9 cellular contexts compared by ENCODE assay signal in genomic region chr12:122062832-122063690, GRCh38. TPM values are rescaled to one million over a fixed set of nuclear protein-coding genes. Genes with fewer than 3 reads are reported as not detected.
A peak's percentile ranks its signal among the peaks of the same experiment; 100 is the strongest.
DNase-seq lines count a peak whose midpoint lies in the region; ATAC-seq and TF ChIP-seq lines count a peak whose summit lies in the region.
"Had no signal": no experiment of that assay in that cellular context is flagged by ENCODE, and none has a peak within 500 bp of the region (broad histone marks: within the 10 kb centered on the region; RNA-seq: fewer than 3 reads in every experiment).

No MANE protein-coding gene starts in this region.

- H3K27ac Mint-ChIP-seq in effector memory CD8-positive, alpha-beta T cell: no peak overlapping the region

- no peak for TF ChIP-seq EP300 in SK-N-SH (IDR thresholded peaks at IDR 0.05; ENCODE audit: borderline replicate concordance in 1 of 2, low read depth in 1 of 2, low read length in 1 of 2)

- no peak for TF ChIP-seq CTCF in SK-N-SH (IDR thresholded peaks at IDR 0.05)
- TF ChIP-seq CTCF in fibroblast of mammary gland (conservative IDR thresholded peaks at IDR 0.05; ENCODE audit: control insufficient read depth, insufficient read depth, low read depth, low read length): no peak

- H3K4me3 ChIP-seq in SK-N-SH (ENCODE audit: low read depth in 2 of 2, low read length in 1 of 2): no peak overlapping the region
- H3K4me3 ChIP-seq in fibroblast of mammary gland (ENCODE audit: control insufficient read depth, low read depth, low read length): no peak overlapping the region
- peak overlapping the region; percentile 47 for H3K4me3 ChIP-seq in neuron (ENCODE audit: low read length)

- H3K4me1 ChIP-seq in SK-N-SH (ENCODE audit: control insufficient read depth in 1 of 2, insufficient read depth in 2 of 2, low read depth in 1 of 2, low read length in 1 of 2) (peaks cover 28 to 30% of the 10 kb centered on the region in 2 experiments; a peak in 3 of 4 replicates), neuron (ENCODE audit: insufficient read depth, low read length) (peaks cover 31% of the 10 kb centered on the region)

- peak overlapping the region; percentile 68 to 93 for H3K27ac ChIP-seq in SK-N-SH (ENCODE audit: low read depth in 2 of 2, low read length in 1 of 2)

- CTCF ChIA-PET in SK-N-SH (lab: Yijun Ruan, JAX): interaction anchor here (0.6 to 4.9 kb wide), 11 partner anchors 9 to 269 kb away, joined by 3 to 33 read pairs (median 4); no protein-coding TSS in a partner anchor

- POLR2A ChIA-PET in SK-N-SH (lab: Yijun Ruan, JAX): no interaction called here

- 51% methylated on average over 18 of the region's 19 CpGs for WGBS in SK-N-SH (ENCODE audit: low lambda C conversion rate)

- H3K27me3 Mint-ChIP-seq in effector memory CD8-positive, alpha-beta T cell: no peaks in the 10 kb centered on the region
- H3K27me3 Mint-ChIP-seq: activated naive CD4-positive, alpha-beta T cell treated with anti-CD3 and anti-CD28 coated beads, Interleukin-2, amount 50 U/mL, for 24 hours had no signal

- H3K9me3 ChIP-seq in SK-N-SH (no peaks in the 10 kb centered on the region), neuron (ENCODE audit: low read length) (no peaks in the 10 kb centered on the region)

- peaks cover 4% of the 10 kb centered on the region; the same call in 1 of the 2 replicates for H3K79me2 ChIP-seq in SK-N-SH (ENCODE audit: insufficient read depth)

- H3K9ac ChIP-seq in SK-N-SH: peak overlapping the region; percentile 48; the same call in 1 of the 2 replicates

- H3K4me1 Mint-ChIP-seq in effector memory CD8-positive, alpha-beta T cell (ENCODE audit: low read depth in 2 of 2): peaks cover 4% of the 10 kb centered on the region in 2 donors

- H3K36me3 Mint-ChIP-seq in effector memory CD8-positive, alpha-beta T cell (ENCODE audit: insufficient read depth): peaks cover 2% of the 10 kb centered on the region
- H3K36me3 Mint-ChIP-seq: activated naive CD4-positive, alpha-beta T cell treated with anti-CD3 and anti-CD28 coated beads, Interleukin-2, amount 50 U/mL, for 24 hours had no signal

- no peak overlapping the region for H3K4me3 Mint-ChIP-seq in effector memory CD8-positive, alpha-beta T cell
- H3K4me3 Mint-ChIP-seq: activated naive CD4-positive, alpha-beta T cell treated with anti-CD3 and anti-CD28 coated beads, Interleukin-2, amount 50 U/mL, for 24 hours had no signal

- no peak for TF ChIP-seq RAD21 in SK-N-SH (IDR thresholded peaks at IDR 0.05; ENCODE audit: low read length)

- H3K9me3 Mint-ChIP-seq in effector memory CD8-positive, alpha-beta T cell: no peaks in the 10 kb centered on the region
- H3K9me3 Mint-ChIP-seq: activated naive CD4-positive, alpha-beta T cell treated with anti-CD3 and anti-CD28 coated beads, Interleukin-2, amount 50 U/mL, for 24 hours had no signal

- H3K27me3 ChIP-seq in SK-N-SH (ENCODE audit: insufficient read depth) (no peaks in the 10 kb centered on the region), neuron (ENCODE audit: insufficient read depth, low read length) (no peaks in the 10 kb centered on the region)

- no peaks in the 10 kb centered on the region for H4K20me1 ChIP-seq in SK-N-SH (ENCODE audit: insufficient read depth)

- ATAC-seq in effector memory CD8-positive, alpha-beta T cell (replicated peaks): no peak

- H3F3A ChIP-seq in SK-N-SH (replicated peaks; ENCODE audit: insufficient read depth): peaks cover 37% of the 10 kb centered on the region

- no peak overlapping the region for H2AFZ ChIP-seq in SK-N-SH (ENCODE audit: low read depth)
- peak overlapping the region; percentile 29 for H2AFZ ChIP-seq in neuron (ENCODE audit: low read depth, low read length)

- no peaks in the 10 kb centered on the region for H3K9me2 ChIP-seq in SK-N-SH

- H3K36me3 ChIP-seq in SK-N-SH (replicated peaks in 1 of 2; ENCODE audit: control insufficient read depth in 1 of 2, insufficient read depth in 2 of 2, low read length in 1 of 2) (peaks cover 3 to 22% of the 10 kb centered on the region in 2 experiments), neuron (ENCODE audit: insufficient read depth, low read length) (peaks cover 26% of the 10 kb centered on the region)

- peak overlapping the region; percentile 78 for H3K4me2 ChIP-seq in SK-N-SH

- peak; percentile 60 for DNase-seq in A172 (ENCODE audit: low spot score)
- DNase-seq in HPDE6-E6E7 (ENCODE audit: extremely low spot score): peak; percentile 87
- peak; percentile 51 for DNase-seq in SK-N-SH
- peak; percentile 75 for DNase-seq in fibroblast of mammary gland (ENCODE audit: low read depth)
- DNase-seq in NCI-H1105 (lab: John Stamatoyannopoulos, UW): no peak
- DNase-seq in NCI-H1436 treated with DMSO at 0.1 percent for 48 hours (lab: John Stamatoyannopoulos, UW): no peak
- DNase-seq in effector memory CD8-positive, alpha-beta T cell: no peak

TF ChIP-seq in SK-N-SH, 30 proteins besides CTCF, POLR2A, EP300 and RAD21 (continues in another document):
- TF ChIP-seq TEAD4 (IDR thresholded peaks at IDR 0.05; ENCODE audit: borderline replicate concordance, insufficient read depth): no peak
- TF ChIP-seq SMC3 (IDR thresholded peaks at IDR 0.05; ENCODE audit: low read depth, low read length): no peak
- TF ChIP-seq IRF3 (IDR thresholded peaks at IDR 0.05; ENCODE audit: low read depth, low read length): no peak
- TF ChIP-seq RFX5 (IDR thresholded peaks at IDR 0.05; ENCODE audit: low read length): no peak
- no peak for TF ChIP-seq ELF1 (IDR thresholded peaks at IDR 0.05)
- TF ChIP-seq TAF1 (IDR thresholded peaks at IDR 0.05; ENCODE audit: borderline replicate concordance, low read depth, low read length): no peak
- no peak for TF ChIP-seq YY1 (IDR thresholded peaks at IDR 0.05; ENCODE audit: low read depth)
- no peak for TF ChIP-seq MXI1 (IDR thresholded peaks at IDR 0.05; ENCODE audit: low read depth, low read length)
- TF ChIP-seq GATA2 (CRISPR knock-in tag; IDR thresholded peaks at IDR 0.05): no peak
- no peak for TF ChIP-seq FOXJ3 (CRISPR knock-in tag; IDR thresholded peaks at IDR 0.05)
- no peak for TF ChIP-seq RXRA (IDR thresholded peaks at IDR 0.05; ENCODE audit: borderline replicate concordance, low read depth)
- TF ChIP-seq RCOR1 (IDR thresholded peaks at IDR 0.05; ENCODE audit: low read length): no peak
- TF ChIP-seq PBX3 (IDR thresholded peaks at IDR 0.05): 0 out of 2 replicates have a peak, but pooled peaks have one; percentile 26
- no peak for TF ChIP-seq NRF1 (IDR thresholded peaks at IDR 0.05; ENCODE audit: low read depth, low read length)
- peak; percentile 13; the same call in 1 of the 2 replicates for TF ChIP-seq TCF12 (IDR thresholded peaks at IDR 0.05)
- no peak for TF ChIP-seq EZH2phosphoT487 (IDR thresholded peaks at IDR 0.05; ENCODE audit: borderline replicate concordance, low read depth)
- TF ChIP-seq JUND (IDR thresholded peaks at IDR 0.05): no peak; the same call in 1 of the 2 replicates
- TF ChIP-seq POLR2AphosphoS5 (IDR thresholded peaks at IDR 0.05; ENCODE audit: low read depth, low read length): no peak; the same call in 1 of the 2 replicates
- TF ChIP-seq USF1 (IDR thresholded peaks at IDR 0.05; ENCODE audit: borderline replicate concordance, low read depth): no peak
- no peak for TF ChIP-seq MEF2A (IDR thresholded peaks at IDR 0.05; ENCODE audit: borderline replicate concordance, low read depth)
- 0 out of 2 replicates have a peak, but pooled peaks have one; percentile 13 for TF ChIP-seq NFIC (IDR thresholded peaks at IDR 0.05; ENCODE audit: borderline replicate concordance)
- no peak for TF ChIP-seq FOXM1 (IDR thresholded peaks at IDR 0.05; ENCODE audit: low read depth)
- no peak for TF ChIP-seq SIN3A (IDR thresholded peaks at IDR 0.05; ENCODE audit: borderline replicate concordance, low read depth, low read length)
- TF ChIP-seq, protein P1, sequence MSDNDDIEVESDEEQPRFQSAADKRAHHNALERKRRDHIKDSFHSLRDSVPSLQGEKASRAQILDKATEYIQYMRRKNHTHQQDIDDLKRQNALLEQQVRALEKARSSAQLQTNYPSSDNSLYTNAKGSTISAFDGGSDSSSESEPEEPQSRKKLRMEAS (IDR thresholded peaks at IDR 0.05; ENCODE audit: low read depth): 0 out of 2 replicates have a peak, but pooled peaks have one; percentile 23

RNA-seq across cellular contexts. Expression of gene MLXIP, which starts 15.5 kb away (rescaled TPM):
- 5.4 and 10.1 TPM in 2 replicates for total RNA-seq in A172 (2014; rRNA removed; shearing (Covaris generic))
- polyA plus RNA-seq in SK-N-SH (2012; rRNA removed): 6.8 and 11.0 TPM in 2 replicates
- 6.8 and 9.2 TPM in 2 replicates for polyA plus RNA-seq in SK-N-SH (2012; cell fraction: cytosol; rRNA removed)
- polyA plus RNA-seq in SK-N-SH (2012; cell fraction: nucleus; rRNA removed): 42.6 and 43.4 TPM in 2 replicates

RNA-seq across cellular contexts. Expression of gene BCL7A, which starts 41.4 kb away (rescaled TPM):
- total RNA-seq in A172 (2014; rRNA removed; shearing (Covaris generic)): 6.9 and 7.6 TPM in 2 replicates
- polyA plus RNA-seq in SK-N-SH (2012; rRNA removed): 30.8 and 34.0 TPM in 2 replicates
- polyA plus RNA-seq in SK-N-SH (2012; cell fraction: cytosol; rRNA removed): 25.4 and 30.9 TPM in 2 replicates
- 34.6 and 39.6 TPM in 2 replicates for polyA plus RNA-seq in SK-N-SH (2012; cell fraction: nucleus; rRNA removed)

Comparison
In these comparisons a context has a peak if more than half of its experiments do, and no peak if none do; other contexts are left out.
1. DNase-seq: peak in A172 (single experiment), HPDE6-E6E7 (single experiment), SK-N-SH (single experiment) and fibroblast of mammary gland (single experiment); none in NCI-H1105 (single experiment), NCI-H1436 treated with DMSO at 0.1 percent for 48 hours (single experiment) and effector memory CD8-positive, alpha-beta T cell (0 of 3).